32 cellular contexts compared by ENCODE assay signal in the genomic region with DNA sequence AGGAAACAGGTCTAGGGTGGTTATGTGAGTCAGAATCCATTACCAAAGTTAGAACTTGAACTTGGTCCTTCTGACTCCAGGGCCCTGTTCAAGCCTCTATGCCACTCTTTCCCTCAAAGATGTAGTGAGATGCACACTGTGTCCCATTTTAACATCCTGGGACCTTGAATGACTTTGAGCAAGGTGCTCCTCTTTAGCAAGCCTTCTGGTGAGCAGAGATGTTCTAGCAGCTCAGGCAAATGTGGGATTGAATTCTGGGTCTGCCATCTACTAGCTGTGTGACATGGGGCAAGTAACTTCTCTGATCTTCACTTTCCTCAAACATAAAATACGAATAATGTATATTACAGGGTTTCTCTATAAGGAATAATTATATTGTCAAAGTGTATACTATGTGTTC.
"Had no signal": no experiment of that assay in that cellular context is flagged by ENCODE, and none has a peak within 500 bp of the region (broad histone marks: within the 10 kb centered on the region; RNA-seq: fewer than 3 reads in every experiment).

No MANE protein-coding gene starts in this region.

- H3K4me1 ChIP-seq: adrenal gland, ascending aorta, body of pancreas, breast epithelium had no signal

- ATAC-seq: activated naive CD4-positive, alpha-beta T cell treated with anti-CD3 and anti-CD28 coated beads, Interleukin-2, amount 50 U/mL, for 72 hours; activated naive CD8-positive, alpha-beta T cell treated with anti-CD3 and anti-CD28 coated beads, Interleukin-2, amount 50 U/mL, for 24 hours; activated T-cell treated with anti-CD3 and anti-CD28 coated beads, Interleukin-2, amount 50 U/mL, for 4 hours; activated T-cell treated with anti-CD3 and anti-CD28 coated beads, Interleukin-2, amount 50 U/mL, for 72 hours; activated T-helper 17 cell treated with anti-CD3 and anti-CD28 coated beads, Interleukin-2, amount 50 U/mL, for 72 hours; body of pancreas had no signal

- H3K27ac ChIP-seq: adrenal gland, ascending aorta, body of pancreas, brain microvascular endothelial cell, breast epithelium, cardiac muscle cell had no signal

- H3K36me3 ChIP-seq: adrenal gland, ascending aorta, brain microvascular endothelial cell, breast epithelium, cardiac muscle cell had no signal

- DNase-seq: activated effector memory CD4-positive, alpha-beta T cell treated with anti-CD3 and anti-CD28 coated beads, Interleukin-2, amount 50 U/mL, for 16 hours; activated effector memory CD4-positive, alpha-beta T cell treated with Interleukin-2 at 50 U/mL for 16 hours; activated gamma-delta T cell; activated gamma-delta T cell treated with Interleukin-2 at 50 U/mL for 16 hours; activated naive CD4-positive, alpha-beta T cell; activated naive CD4-positive, alpha-beta T cell treated with anti-CD3 and anti-CD28 coated beads for 36 hours; activated naive CD4-positive, alpha-beta T cell treated with anti-CD3 and anti-CD28 coated beads, Interleukin-2, amount 10 ng/mL, durations not matched to agents 7 days and 5 days; activated naive CD4-positive, alpha-beta T cell treated with anti-CD3 and anti-CD28 coated beads, Interleukin-2, amount 50 U/mL, for 16 hours; activated naive CD4-positive, alpha-beta T cell treated with Interleukin-2 at 50 U/mL for 16 hours; activated naive CD8-positive, alpha-beta T cell treated with anti-CD3 and anti-CD28 coated beads for 36 hours; activated naive CD8-positive, alpha-beta T cell treated with anti-CD3 and anti-CD28 coated beads, Interleukin-2, amount 10 ng/mL, durations not matched to agents 7 days and 5 days; activated naive CD8-positive, alpha-beta T cell treated with anti-CD3 and anti-CD28 coated beads, Interleukin-2, amount 50 U/mL, for 24 hours; activated T-cell treated with anti-CD3 and anti-CD28 coated beads, Interleukin-2, amount 50 U/mL, for 1 hour; activated T-cell treated with anti-CD3 and anti-CD28 coated beads, Interleukin-2, amount 50 U/mL, for 24 hours; activated T-cell treated with anti-CD3 and anti-CD28 coated beads, Interleukin-2, amount 50 U/mL, for 4 hours; activated T-cell treated with anti-CD3 and anti-CD28 coated beads, Interleukin-2, amount 50 U/mL, for 48 hours; activated T-cell treated with anti-CD3 and anti-CD28 coated beads, Interleukin-2, amount 50 U/mL, for 72 hours; adrenal gland; amniotic stem cell; amygdala; anterior cingulate cortex; aorta; body of pancreas; brain microvascular endothelial cell; caudate nucleus; central memory CD4-positive, alpha-beta T cell; cerebellar nuclear complex had no signal

- H3K9me3 ChIP-seq: adrenal gland, ascending aorta, body of pancreas, breast epithelium had no signal

- H3K27me3 ChIP-seq: adrenal gland, ascending aorta, body of pancreas, brain microvascular endothelial cell, cardiac muscle cell had no signal

- H3K4me3 ChIP-seq: adrenal gland, ascending aorta, body of pancreas, breast epithelium, cardiac muscle cell had no signal
